ENCODE assay signal across 8 cellular contexts in the genomic region with DNA sequence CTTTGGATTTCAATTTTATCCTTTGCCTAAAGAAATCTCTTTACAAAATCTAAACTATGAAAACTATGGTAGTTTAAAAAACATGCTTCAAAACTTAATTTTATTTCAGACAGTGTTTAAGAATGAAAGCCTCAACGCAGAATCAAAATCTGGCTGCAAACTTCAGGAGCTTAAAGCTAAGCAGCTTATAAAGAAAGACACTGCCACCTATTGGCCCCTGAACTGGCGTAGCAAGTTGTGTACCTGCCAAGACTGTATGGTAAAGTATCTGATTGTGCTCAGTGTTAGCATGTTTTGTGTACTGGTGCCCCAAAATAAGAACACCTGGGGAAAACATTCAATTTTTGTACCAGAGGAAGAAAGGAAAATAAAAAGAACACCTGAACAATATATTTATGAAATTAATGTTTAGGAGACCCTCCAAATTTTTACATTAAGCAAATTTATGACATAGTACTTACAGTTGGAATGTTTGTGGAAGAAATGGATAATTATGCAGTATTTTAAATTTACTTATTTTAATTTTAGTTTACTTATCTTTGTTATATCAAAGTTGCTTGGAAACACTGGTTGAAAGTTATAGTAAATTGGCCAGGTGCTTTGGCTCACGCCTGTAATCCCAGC. TPM values are rescaled to one million over a fixed set of nuclear protein-coding genes. Genes with fewer than 3 reads are reported as not detected.
DNase-seq lines count a peak whose midpoint lies in the region; ATAC-seq and TF ChIP-seq lines count a peak whose summit lies in the region.

No MANE protein-coding gene starts in this region.

- no peak overlapping the region for H3K27ac Mint-ChIP-seq in T-helper 2 cell treated with Interferon-gamma antibody and Interleukin-4, amounts not matched to agents 5 μg/mL and 100 μg/mL, for 36 hours

- DNase-seq in T-helper 2 cell (peak in 3 of 5 experiments; percentile 23 to 79 (median 31)), NCI-H2227 treated with DMSO at 0.1 percent for 48 hours (lab: John Stamatoyannopoulos, UW) (peak; percentile 22), fibroblast of the aortic adventitia (ENCODE audit: low read depth) (peak; percentile 73), renal cortical epithelial cell (ENCODE audit: low read depth) (peak; percentile 82), middle frontal gyrus (ENCODE audit: extremely low spot score, low spot score) (no peak)
- no peak for DNase-seq in T-helper 2 cell treated with Interferon-gamma antibody and Interleukin-4, amounts not matched to agents 5 μg/mL and 100 μg/mL, for 36 hours (ENCODE audit: low spot score)
- peak; percentile 44 for DNase-seq in activated CD4-positive, alpha-beta T cell treated with anti-CD3 and anti-CD28 coated beads, Interleukin-2, amount 50 U/mL, for 1 hour

- H3K4me3 Mint-ChIP-seq in T-helper 2 cell treated with Interferon-gamma antibody and Interleukin-4, amounts not matched to agents 5 μg/mL and 100 μg/mL, for 36 hours, result no peak overlapping the region

- peak; percentile 56 for TF ChIP-seq CTCF in fibroblast of the aortic adventitia (IDR thresholded peaks at IDR 0.05; ENCODE audit: insufficient read depth, low read length)

- H3K4me1 Mint-ChIP-seq in T-helper 2 cell treated with Interferon-gamma antibody and Interleukin-4, amounts not matched to agents 5 μg/mL and 100 μg/mL, for 36 hours (ENCODE audit: low read depth), result peaks cover 2% of the 10 kb centered on the region

- no peaks in the 10 kb centered on the region for H3K27me3 Mint-ChIP-seq in T-helper 2 cell treated with Interferon-gamma antibody and Interleukin-4, amounts not matched to agents 5 μg/mL and 100 μg/mL, for 36 hours (ENCODE audit: low read depth)

- no peaks in the 10 kb centered on the region for H3K9me3 Mint-ChIP-seq in T-helper 2 cell treated with Interferon-gamma antibody and Interleukin-4, amounts not matched to agents 5 μg/mL and 100 μg/mL, for 36 hours

- ATAC-seq in HG02678 (IDR thresholded peaks at IDR 0.05; ENCODE audit: unreplicated experiment), result peak; percentile 72

- no peak overlapping the region for H3K4me3 ChIP-seq in fibroblast of the aortic adventitia (ENCODE audit: low read depth, low read length)

- peaks cover 48% of the 10 kb centered on the region for H3K36me3 Mint-ChIP-seq in T-helper 2 cell treated with Interferon-gamma antibody and Interleukin-4, amounts not matched to agents 5 μg/mL and 100 μg/mL, for 36 hours (ENCODE audit: low read depth)

RNA-seq across cellular contexts. Expression of gene UBR7, which starts 12.2 kb away (rescaled TPM):
- 43.3 and 46.9 TPM in 2 replicates for total RNA-seq in fibroblast of the aortic adventitia (ENCODE audit: low replicate concordance)
- total RNA-seq in renal cortical epithelial cell, result 14.8 and 26.5 TPM in 2 replicates

RNA-seq across cellular contexts. Expression of gene GON7, which starts 12.3 kb away (rescaled TPM):
- 17.3 and 28.1 TPM in 2 replicates for total RNA-seq in fibroblast of the aortic adventitia (ENCODE audit: low replicate concordance)
- total RNA-seq in renal cortical epithelial cell, result 22.9 and 28.4 TPM in 2 replicates

RNA-seq across cellular contexts. Expression of gene LYSET, which starts 34.1 kb away (rescaled TPM):
- total RNA-seq in fibroblast of the aortic adventitia (ENCODE audit: low replicate concordance), result 2.4 and 12.1 TPM in 2 replicates
- 8.7 and 15.9 TPM in 2 replicates for total RNA-seq in renal cortical epithelial cell

RNA-seq across cellular contexts. Expression of gene MOAP1, which starts 34.5 kb away (rescaled TPM):
- total RNA-seq in fibroblast of the aortic adventitia (ENCODE audit: low replicate concordance) (5.7 and 12.7 TPM in 2 replicates), renal cortical epithelial cell (51.2 and 69.6 TPM in 2 replicates)

Comparison
In these comparisons a context has a peak if more than half of its experiments do, and no peak if none do; other contexts are left out.
1. DNase-seq: peak in T-helper 2 cell (3 of 5), NCI-H2227 treated with DMSO at 0.1 percent for 48 hours (single experiment), activated CD4-positive, alpha-beta T cell treated with anti-CD3 and anti-CD28 coated beads, Interleukin-2, amount 50 U/mL, for 1 hour (single experiment), fibroblast of the aortic adventitia (single experiment) and renal cortical epithelial cell (single experiment); none in T-helper 2 cell treated with Interferon-gamma antibody and Interleukin-4, amounts not matched to agents 5 μg/mL and 100 μg/mL, for 36 hours (single experiment) and middle frontal gyrus (single experiment).